Comparison of ENCODE assay signal across 22 cellular contexts in genomic region chr21:44908908-44909307, GRCh38. TPM values are rescaled to one million over a fixed set of nuclear protein-coding genes. Genes with fewer than 3 reads are reported as not detected.
A peak's percentile ranks its signal among the peaks of the same experiment; 100 is the strongest.
DNase-seq lines count a peak whose midpoint lies in the region; ATAC-seq, FAIRE-seq and TF ChIP-seq lines count a peak whose summit lies in the region.
"Had no signal": no experiment of that assay in that cellular context is flagged by ENCODE, and none has a peak within 500 bp of the region (broad histone marks: within the 10 kb centered on the region; RNA-seq: fewer than 3 reads in every experiment).

No MANE protein-coding gene starts in this region.

- no peaks in the 10 kb centered on the region for H3K27me3 Mint-ChIP-seq in T-helper 1 cell treated with Interleukin-12 subunit alpha and Interleukin-12 subunit beta and Interleukin-4 antibody, amounts not matched to agents 30 μg/mL and 1 μg/mL, for 36 hours (ENCODE audit: low read depth)

- H3K27ac ChIP-seq in Karpas-422 (ENCODE audit: low read length) (peak overlapping the region; percentile 80; the same call in 1 of the 2 replicates), K562 (ENCODE audit: extremely low read depth, low read depth, low read length) (no peak overlapping the region), neutrophil (peak overlapping the region; percentile 99)
- H3K27ac ChIP-seq: 22Rv1, dorsolateral prefrontal cortex, gastrocnemius medialis, KMS-11, testis, WERI-Rb-1 had no signal

- H3K4me2 ChIP-seq in Karpas-422 (ENCODE audit: low read depth, low read length, poor library complexity, severe bottlenecking) (peak overlapping the region; percentile 39), K562 (ENCODE audit: insufficient read depth, low read length) (no peak overlapping the region)
- H3K4me2 ChIP-seq: KMS-11 had no signal

- no peak for TF ChIP-seq RAD21 in K562 (CRISPR knock-in tag; conservative IDR thresholded peaks at IDR 0.05 in 1 of 2, IDR thresholded peaks at IDR 0.05 in 1 of 2)

- H2AFZ ChIP-seq in Karpas-422 (ENCODE audit: low read length) (no peak overlapping the region), K562 (ENCODE audit: low read depth, low read length) (no peak overlapping the region)

- peak overlapping the region; percentile 71 for H3K27ac Mint-ChIP-seq in T-helper 1 cell treated with Interleukin-12 subunit alpha and Interleukin-12 subunit beta and Interleukin-4 antibody, amounts not matched to agents 30 μg/mL and 1 μg/mL, for 36 hours

- H3K36me3 Mint-ChIP-seq in T-helper 1 cell treated with Interleukin-12 subunit alpha and Interleukin-12 subunit beta and Interleukin-4 antibody, amounts not matched to agents 30 μg/mL and 1 μg/mL, for 36 hours (ENCODE audit: low read depth), result peaks cover 38% of the 10 kb centered on the region

- in situ Hi-C loops in K562 (cut with MboI), result no loop called here

- H3K9me2 ChIP-seq in Karpas-422 (replicated peaks; ENCODE audit: insufficient read depth, low read length), result no peaks in the 10 kb centered on the region

- TF ChIP-seq CTCF in K562 (IDR thresholded peaks at IDR 0.05 in 2 of 3, conservative IDR thresholded peaks at IDR 0.05 in 1 of 3; ENCODE audit: insufficient read depth in 2 of 3, low read depth in 1 of 3, low read length in 3 of 3) (no peak), neutrophil (IDR thresholded peaks at IDR 0.05) (no peak)

- POLR2A ChIA-PET in K562 (lab: Yijun Ruan, JAX), result interaction anchor here (0.6 to 1.9 kb wide), 2 partner anchors 8 to 229 kb away, joined by 3 to 7 read pairs; no protein-coding TSS in a partner anchor

- no peaks in the 10 kb centered on the region for H3K9me1 ChIP-seq in K562 (ENCODE audit: control insufficient read depth, insufficient read depth, low read length)

- H3K27me3 ChIP-seq in Karpas-422 (ENCODE audit: low read length) (no peaks in the 10 kb centered on the region), K562 (ENCODE audit: control insufficient read depth in 2 of 2, insufficient read depth in 2 of 2, low read length in 2 of 2) (peaks cover 33 to 59% of the 10 kb centered on the region in 2 experiments), neutrophil (no peaks in the 10 kb centered on the region)
- H3K27me3 ChIP-seq: testis had no signal

- H3K4me1 Mint-ChIP-seq in T-helper 1 cell treated with Interleukin-12 subunit alpha and Interleukin-12 subunit beta and Interleukin-4 antibody, amounts not matched to agents 30 μg/mL and 1 μg/mL, for 36 hours (ENCODE audit: low read depth), result peaks cover 43% of the 10 kb centered on the region

- no peaks in the 10 kb centered on the region for H3K9me3 Mint-ChIP-seq in T-helper 1 cell treated with Interleukin-12 subunit alpha and Interleukin-12 subunit beta and Interleukin-4 antibody, amounts not matched to agents 30 μg/mL and 1 μg/mL, for 36 hours

- intact Hi-C loops in K562 (cut with micrococcal nuclease), result no loop called here

- FAIRE-seq in K562 (lab: Jason Lieb, UNC), result no peak

- WGBS in K562 (ENCODE audit: insufficient coverage, low coverage, missing lambda C conversion rate), result 36% methylated on average over 21 of the region's 21 CpGs

- no peak overlapping the region for H3K4me3 ChIP-seq in Karpas-422 (ENCODE audit: low read length)
- H3K4me3 ChIP-seq in K562, result no peak overlapping the region
- H3K4me3 ChIP-seq in neutrophil (ENCODE audit: low read depth in 1 of 2, low read length in 1 of 2), result peak overlapping the region; percentile 39 to 58
- H3K4me3 ChIP-seq: dorsolateral prefrontal cortex, gastrocnemius medialis, testis had no signal

- no peak for ATAC-seq in K562
- ATAC-seq: gastrocnemius medialis had no signal

- DNase-seq in T-helper 1 cell (no peak), Karpas-422 (no peak), K562 (ENCODE audit: extremely low read depth in 1 of 4, low spot score in 3 of 4) (no peak)
- no peak for DNase-seq in stimulated activated CD4-positive, alpha-beta T cell treated with anti-CD3 and anti-CD28 coated beads, Interleukin-12 subunit alpha, Interleukin-12 subunit beta, amount 100 ng/mL, for 4 hours
- DNase-seq in stimulated activated CD4-positive, alpha-beta T cell treated with anti-CD3 and anti-CD28 coated beads, Interleukin-2, amount 100 ng/mL, for 24 hours, result no peak
- no peak for DNase-seq in stimulated activated CD8-positive, alpha-beta memory T cell treated with anti-CD3 and anti-CD28 coated beads, Interleukin-4, amount 100 ng/mL, for 48 hours
- DNase-seq: C1 segment of cervical spinal cord; DMS79 treated with DMSO at 0.1 percent for 48 hours; dorsolateral prefrontal cortex; gastrocnemius medialis; midbrain; NCI-H1048; NCI-H2107; NCI-H524; occipital lobe; stimulated activated CD4-positive, alpha-beta T cell treated with anti-CD3 and anti-CD28 coated beads, Interleukin-2, amount 100 ng/mL, for 48 hours; testis; WERI-Rb-1 had no signal

- H3K4me3 Mint-ChIP-seq in T-helper 1 cell treated with Interleukin-12 subunit alpha and Interleukin-12 subunit beta and Interleukin-4 antibody, amounts not matched to agents 30 μg/mL and 1 μg/mL, for 36 hours, result peak overlapping the region; percentile 56

- TF ChIP-seq POLR2A in K562 (conservative IDR thresholded peaks at IDR 0.05), result no peak

- BruUV-seq in K562 (replicated peaks; lab: Mats Ljungman, UMichigan), result no TSS peak

- TF ChIP-seq EP300 in K562 (IDR thresholded peaks at IDR 0.05; ENCODE audit: low read length), result no peak

- H4K20me1 ChIP-seq in Karpas-422 (ENCODE audit: insufficient read depth, low read depth, low read length) (no peaks in the 10 kb centered on the region; the same call in 1 of the 2 replicates), K562 (replicated peaks; ENCODE audit: control insufficient read depth, insufficient read depth, low read length) (no peaks in the 10 kb centered on the region; the same call in none of the 2 replicates)

- peaks cover 19% of the 10 kb centered on the region for H3K36me3 ChIP-seq in Karpas-422 (ENCODE audit: insufficient read depth, low read length)
- H3K36me3 ChIP-seq in K562 (ENCODE audit: control insufficient read depth, insufficient read depth, low read length), result no peaks in the 10 kb centered on the region
- H3K36me3 ChIP-seq in neutrophil, result peaks cover 66% of the 10 kb centered on the region
- H3K36me3 ChIP-seq: gastrocnemius medialis, WERI-Rb-1 had no signal

- H3K79me2 ChIP-seq in Karpas-422 (ENCODE audit: low read length) (peaks cover 22% of the 10 kb centered on the region), K562 (ENCODE audit: control insufficient read depth, insufficient read depth, low read length) (no peaks in the 10 kb centered on the region)

- CTCF ChIA-PET in K562 (lab: Yijun Ruan, JAX; ENCODE audit: low intra/inter-chr PET ratio), result interaction anchor here (1.0 to 1.1 kb wide), 2 partner anchors 105 to 109 kb away, joined by 3 read pairs; no protein-coding TSS in a partner anchor

- H3K4me1 ChIP-seq in Karpas-422 (ENCODE audit: low read length) (peaks cover 64% of the 10 kb centered on the region), K562 (replicated peaks in 1 of 2; ENCODE audit: control insufficient read depth in 2 of 2, insufficient read depth in 2 of 2, low read length in 2 of 2) (peaks cover 9 to 71% of the 10 kb centered on the region in 2 experiments; a peak in 3 of 5 replicates), neutrophil (ENCODE audit: control insufficient read depth in 1 of 2, insufficient read depth in 1 of 2, low read depth in 1 of 2, low read length in 1 of 2) (peaks cover 98% of the 10 kb centered on the region in 2 experiments)

- H3K9ac ChIP-seq in Karpas-422 (ENCODE audit: low read length) (peak overlapping the region; percentile 45; the same call in 1 of the 2 replicates), K562 (ENCODE audit: insufficient read depth in 1 of 2, low read depth in 2 of 2, low read length in 2 of 2) (no peak overlapping the region)
- H3K9ac ChIP-seq: KMS-11 had no signal

- no peaks in the 10 kb centered on the region for H3K9me3 ChIP-seq in Karpas-422 (ENCODE audit: low read length)
- no peaks in the 10 kb centered on the region; the same call in 1 of the 2 replicates for H3K9me3 ChIP-seq in K562 (replicated peaks; ENCODE audit: control insufficient read depth, insufficient read depth, low read depth, low read length)
- H3K9me3 ChIP-seq in neutrophil, result no peaks in the 10 kb centered on the region
- H3K9me3 ChIP-seq: gastrocnemius medialis, testis had no signal

RNA-seq across cellular contexts. Expression of gene ITGB2, which starts 11.8 kb away (rescaled TPM):
- 252 and 484 TPM in 2 replicates for total RNA-seq in Karpas-422 (2014; rRNA removed; shearing (Covaris generic); ENCODE audit: low replicate concordance)
- total RNA-seq in K562 (2011; cell fraction: chromatin; rRNA removed; ENCODE audit: low replicate concordance), result 0.69 and 1.4 TPM in 2 replicates
- 1.0 and 1.3 TPM in 2 replicates for total RNA-seq in K562 (2011; cell fraction: nucleolus; rRNA removed)
- total RNA-seq in K562 (2011; cell fraction: nucleoplasm; rRNA removed), result 0.23 and 0.29 TPM in 2 replicates
- 0.78 and 1.0 TPM in 2 replicates for total RNA-seq in K562 (2014; rRNA removed)
- 0.07 and 0.22 TPM in 2 replicates for total RNA-seq in K562 (2014; rRNA removed; fragmentation: Illumina TruSeq; extraction: Trizol)
- 0.49 and 0.51 TPM in 2 replicates for total RNA-seq in K562 (2015; rRNA removed; fragmentation: Illumina TruSeq; extraction: Trizol)
- 1.2 and 1.3 TPM in 2 replicates for total RNA-seq in K562 (2021)
- 0.20 and 1.6 TPM in 2 replicates for polyA plus RNA-seq in K562 (2011; rRNA removed)
- 0.33 and 1.3 TPM in 2 replicates for polyA plus RNA-seq in K562 (2011; cell fraction: cytosol; rRNA removed)
- polyA plus RNA-seq in K562 (2011; cell fraction: nucleus; rRNA removed), result 2.0 and 3.1 TPM in 2 replicates
- polyA plus RNA-seq in K562 (2012), result 0.77 and 5.1 TPM in 2 replicates
- 0.24 and 0.25 TPM in 2 replicates for polyA plus RNA-seq in K562 (2014; fragmentation: Illumina TruSeq; extraction: Trizol)
- not detected for polyA plus RNA-seq in K562 (2014; fragmentation: Nextera tagmentation; extraction: Ambion mirVana)
- 0.57 and 0.60 TPM in 2 replicates for polyA plus RNA-seq in K562 (2014; rRNA removed)
- 0.04 and 0.57 TPM in 2 replicates for polyA minus RNA-seq in K562 (2011; rRNA and poly(A)+ RNA removed)
- polyA minus RNA-seq in K562 (2011; cell fraction: cytosol; rRNA and poly(A)+ RNA removed), result 1.0 and 4.8 TPM in 2 replicates
- 0.27 and 1.8 TPM in 2 replicates for polyA minus RNA-seq in K562 (2011; cell fraction: nucleus; rRNA and poly(A)+ RNA removed)

RNA-seq across cellular contexts. Expression of gene SLX9, which starts 30.9 kb away (rescaled TPM):
- 12.2 and 48.7 TPM in 2 replicates for total RNA-seq in Karpas-422 (2014; rRNA removed; shearing (Covaris generic); ENCODE audit: low replicate concordance)
- 18.9 and 29.0 TPM in 2 replicates for total RNA-seq in K562 (2011; cell fraction: chromatin; rRNA removed; ENCODE audit: low replicate concordance)
- 22.8 and 25.7 TPM in 2 replicates for total RNA-seq in K562 (2011; cell fraction: nucleolus; rRNA removed)
- total RNA-seq in K562 (2011; cell fraction: nucleoplasm; rRNA removed), result 14.8 and 16.0 TPM in 2 replicates
- total RNA-seq in K562 (2014; rRNA removed) (65.2 and 66.8 TPM in 2 replicates), K562 (2014; rRNA removed; fragmentation: Illumina TruSeq; extraction: Trizol) (11.2 and 14.8 TPM in 2 replicates), K562 (2015; rRNA removed; fragmentation: Illumina TruSeq; extraction: Trizol) (18.5 and 20.3 TPM in 2 replicates), K562 (2021) (71.2 and 75.5 TPM in 2 replicates)
- polyA plus RNA-seq in K562 (2011; rRNA removed) (13.5 and 16.5 TPM in 2 replicates), K562 (2014; fragmentation: Illumina TruSeq; extraction: Trizol) (8.2 and 18.9 TPM in 2 replicates), K562 (2014; fragmentation: Nextera tagmentation; extraction: Ambion mirVana) (1 to 10 TPM; 1.2 to 1.8 TPM), K562 (2014; rRNA removed) (54.4 and 60.2 TPM in 2 replicates)
- polyA plus RNA-seq in K562 (2011; cell fraction: cytosol; rRNA removed), result 14.3 and 38.6 TPM in 2 replicates
- 10.2 and 19.3 TPM in 2 replicates for polyA plus RNA-seq in K562 (2011; cell fraction: nucleus; rRNA removed)
- polyA plus RNA-seq in K562 (2012), result 34.2 and 36.9 TPM in 2 replicates
- 16.0 and 22.8 TPM in 2 replicates for polyA minus RNA-seq in K562 (2011; rRNA and poly(A)+ RNA removed)
- polyA minus RNA-seq in K562 (2011; cell fraction: cytosol; rRNA and poly(A)+ RNA removed), result 25.3 and 31.3 TPM in 2 replicates
- polyA minus RNA-seq in K562 (2011; cell fraction: nucleus; rRNA and poly(A)+ RNA removed), result 3.8 and 5.3 TPM in 2 replicates

RNA-seq across cellular contexts. Expression of gene PTTG1IP, which starts 35.4 kb away (rescaled TPM):
- 37.8 and 44.7 TPM in 2 replicates for total RNA-seq in Karpas-422 (2014; rRNA removed; shearing (Covaris generic); ENCODE audit: low replicate concordance)
- 109 and 139 TPM in 2 replicates for total RNA-seq in K562 (2011; cell fraction: chromatin; rRNA removed; ENCODE audit: low replicate concordance)
- 131 and 151 TPM in 2 replicates for total RNA-seq in K562 (2011; cell fraction: nucleolus; rRNA removed)
- total RNA-seq in K562 (2011; cell fraction: nucleoplasm; rRNA removed), result 146 and 174 TPM in 2 replicates
- total RNA-seq in K562 (2014; rRNA removed) (85.4 and 97.6 TPM in 2 replicates), K562 (2014; rRNA removed; fragmentation: Illumina TruSeq; extraction: Trizol) (65.7 and 66.2 TPM in 2 replicates), K562 (2015; rRNA removed; fragmentation: Illumina TruSeq; extraction: Trizol) (92.9 and 98.7 TPM in 2 replicates), K562 (2021) (99.3 and 99.5 TPM in 2 replicates)
- polyA plus RNA-seq in K562 (2011; rRNA removed) (92.4 and 138 TPM in 2 replicates), K562 (2014; fragmentation: Illumina TruSeq; extraction: Trizol) (77.0 and 77.8 TPM in 2 replicates), K562 (2014; fragmentation: Nextera tagmentation; extraction: Ambion mirVana) (1 to 10 TPM; 5.0 to 9.2 TPM), K562 (2014; rRNA removed) (82.4 and 86.9 TPM in 2 replicates)
- 79.9 and 115 TPM in 2 replicates for polyA plus RNA-seq in K562 (2011; cell fraction: cytosol; rRNA removed)
- polyA plus RNA-seq in K562 (2011; cell fraction: nucleus; rRNA removed), result 69.1 and 123 TPM in 2 replicates
- polyA plus RNA-seq in K562 (2012), result 77.4 and 167 TPM in 2 replicates
- polyA minus RNA-seq in K562 (2011; rRNA and poly(A)+ RNA removed), result 54.1 and 70.2 TPM in 2 replicates
- polyA minus RNA-seq in K562 (2011; cell fraction: cytosol; rRNA and poly(A)+ RNA removed), result 69.1 and 114 TPM in 2 replicates
- polyA minus RNA-seq in K562 (2011; cell fraction: nucleus; rRNA and poly(A)+ RNA removed), result 17.4 and 40.2 TPM in 2 replicates

Comparison
In these comparisons a context has a peak if more than half of its experiments do, and no peak if none do; other contexts are left out.
1. H3K4me3 ChIP-seq: peak in neutrophil (2 of 2); none in Karpas-422 (single experiment) and K562 (single experiment).
2. RNA of gene ITGB2, which starts 11.8 kb away (total RNA-seq): 252 to 484 TPM in Karpas-422; 0.07 to 1.4 TPM in K562; every median in the first group is over 100 times any median in the second.